ENCODE assay signal across 8 cellular contexts in genomic region chr11:68118753-68119448, GRCh38. TPM values are rescaled to one million over a fixed set of nuclear protein-coding genes. Genes with fewer than 3 reads are reported as not detected.
DNase-seq lines count a peak whose midpoint lies in the region; ATAC-seq and TF ChIP-seq lines count a peak whose summit lies in the region.

No MANE protein-coding gene starts in this region.

- peak overlapping the region; percentile 56 for H3K4me3 ChIP-seq in GM06990 (replicated peaks; ENCODE audit: low read depth, low read length)
- peak overlapping the region; percentile 56 for H3K4me3 ChIP-seq in colonic mucosa
- peak overlapping the region; percentile 16 for H3K4me3 ChIP-seq in neuron (ENCODE audit: low read length)

- TF ChIP-seq CTCF in GM06990 (IDR thresholded peaks at IDR 0.05; ENCODE audit: insufficient read depth, low read length, poor library complexity, severe bottlenecking) (no peak), colonic mucosa (IDR thresholded peaks at IDR 0.05) (no peak)

- peak overlapping the region; percentile 75 for H3K27ac ChIP-seq in colonic mucosa

- peak; percentile 76 for DNase-seq in GM06990 (ENCODE audit: extremely low read depth, insufficient read length)
- DNase-seq in MV-4-11 (lab: John Stamatoyannopoulos, UW) = peak; percentile 99
- no peak for DNase-seq in colonic mucosa

- H3K9me3 ChIP-seq in colonic mucosa = no peaks in the 10 kb centered on the region
- no peaks in the 10 kb centered on the region for H3K9me3 ChIP-seq in neuron (ENCODE audit: low read length)

- ATAC-seq in GM21447 (IDR thresholded peaks at IDR 0.05; ENCODE audit: unreplicated experiment) (no peak), GM21717 (IDR thresholded peaks at IDR 0.05; ENCODE audit: unreplicated experiment) (no peak), GM21515 (IDR thresholded peaks at IDR 0.05; ENCODE audit: unreplicated experiment) (no peak), GM18520 (IDR thresholded peaks at IDR 0.05; ENCODE audit: unreplicated experiment) (no peak)

- peak overlapping the region in 1 of 2 donors; percentile 57 for H3K9ac ChIP-seq in colonic mucosa (ENCODE audit: low read depth in 2 of 2, low read length in 2 of 2)

- H3K27me3 ChIP-seq in GM06990 (replicated peaks; ENCODE audit: control insufficient read depth, insufficient read depth, low read length) (no peaks in the 10 kb centered on the region), colonic mucosa (no peaks in the 10 kb centered on the region), neuron (ENCODE audit: insufficient read depth, low read length) (no peaks in the 10 kb centered on the region)

- H3K4me1 ChIP-seq in colonic mucosa (peaks cover 22% of the 10 kb centered on the region), neuron (ENCODE audit: insufficient read depth, low read length) (peaks cover 21% of the 10 kb centered on the region)

- intact Hi-C loops in colonic mucosa (cut with DNase I) = no loop called here

- no peak overlapping the region for H2AFZ ChIP-seq in neuron (ENCODE audit: low read depth, low read length)

- H3K36me3 ChIP-seq in GM06990 (ENCODE audit: control insufficient read depth, insufficient read depth, low read length) (no peaks in the 10 kb centered on the region), colonic mucosa (no peaks in the 10 kb centered on the region), neuron (ENCODE audit: insufficient read depth, low read length) (no peaks in the 10 kb centered on the region)

RNA-seq across cellular contexts. Expression of gene CHKA, which starts 2.3 kb away (rescaled TPM):
- 10 to 100 TPM; 50.1 to 83.7 TPM for total RNA-seq in colonic mucosa
